Comparison of ENCODE assay signal across 16 cellular contexts in genomic region chr5:164354138-164354751, GRCh38.
"Had no signal": no experiment of that assay in that cellular context is flagged by ENCODE, and none has a peak within 500 bp of the region (broad histone marks: within the 10 kb centered on the region; RNA-seq: fewer than 3 reads in every experiment).

No MANE protein-coding gene starts in this region.

- H3K9me3 Mint-ChIP-seq: activated CD4-positive, alpha-beta T cell treated with anti-CD3 and anti-CD28 coated beads, Interleukin-2, amount 10 ng/mL, durations not matched to agents 24 days and 14 days; stimulated activated naive B cell treated with anti-CD40 and anti-IgM and Interleukin-4, amounts not matched to agents 10 μg/mL and 1 μg/mL and 100 μg/mL, for 72 hours had no signal

- H3K4me3 Mint-ChIP-seq: activated CD4-positive, alpha-beta T cell treated with anti-CD3 and anti-CD28 coated beads, Interleukin-2, amount 10 ng/mL, durations not matched to agents 24 days and 14 days; activated T-helper 17 cell treated with anti-CD3 and anti-CD28 coated beads, Interleukin-2, amount 50 U/mL, for 72 hours; central memory CD8-positive, alpha-beta T cell; natural killer cell treated with Interleukin-12 subunit alpha and Interleukin-12 subunit beta and Interleukin-15 and Interleukin-18, amount 100 ng/mL, for 72 hours; stimulated activated naive B cell treated with anti-CD40 and anti-IgM and Interleukin-4, amounts not matched to agents 10 μg/mL and 1 μg/mL and 100 μg/mL, for 72 hours had no signal

- H3K9me3 ChIP-seq: body of pancreas, heart left ventricle, left lung, tibial nerve had no signal

- H3K36me3 Mint-ChIP-seq: natural killer cell treated with Interleukin-12 subunit alpha and Interleukin-12 subunit beta and Interleukin-15 and Interleukin-18, amount 100 ng/mL, for 72 hours; stimulated activated naive B cell treated with anti-CD40 and anti-IgM and Interleukin-4, amounts not matched to agents 10 μg/mL and 1 μg/mL and 100 μg/mL, for 72 hours had no signal

- H3K27ac Mint-ChIP-seq: activated CD4-positive, alpha-beta T cell treated with anti-CD3 and anti-CD28 coated beads, Interleukin-2, amount 10 ng/mL, durations not matched to agents 24 days and 14 days; activated T-helper 17 cell treated with anti-CD3 and anti-CD28 coated beads, Interleukin-2, amount 50 U/mL, for 72 hours; natural killer cell treated with Interleukin-12 subunit alpha and Interleukin-12 subunit beta and Interleukin-15 and Interleukin-18, amount 100 ng/mL, for 72 hours; stimulated activated naive B cell treated with anti-CD40 and anti-IgM and Interleukin-4, amounts not matched to agents 10 μg/mL and 1 μg/mL and 100 μg/mL, for 72 hours had no signal

- H3K36me3 ChIP-seq: heart left ventricle, left lung, tibial nerve had no signal

- H3K4me3 ChIP-seq: body of pancreas, heart left ventricle, left lung, tibial nerve had no signal

- H3K4me1 ChIP-seq: body of pancreas, heart left ventricle, left lung, tibial nerve had no signal

- DNase-seq: activated CD4-positive, alpha-beta T cell treated with anti-CD3 and anti-CD28 coated beads, Interleukin-2, amount 10 ng/mL, durations not matched to agents 24 days and 14 days; activated naive CD4-positive, alpha-beta T cell treated with anti-CD3 and anti-CD28 coated beads, Interleukin-2, amount 50 U/mL, for 16 hours; body of pancreas; effector memory CD4-positive, alpha-beta T cell; heart left ventricle; left lung; nucleus accumbens; right cardiac atrium; stimulated activated CD4-positive, alpha-beta T cell treated with anti-CD3 and anti-CD28 coated beads, Interleukin-2, amount 100 ng/mL, for 24 hours; stimulated activated naive B cell treated with anti-CD40 and anti-IgM and Interleukin-4, amounts not matched to agents 10 μg/mL and 1 μg/mL and 100 μg/mL, for 72 hours had no signal

- ATAC-seq: activated T-helper 17 cell treated with anti-CD3 and anti-CD28 coated beads, Interleukin-2, amount 50 U/mL, for 72 hours; body of pancreas; heart left ventricle; left lung; natural killer cell treated with Interleukin-12 subunit alpha and Interleukin-12 subunit beta and Interleukin-15 and Interleukin-18, amount 100 ng/mL, for 72 hours; right cardiac atrium; stimulated activated naive B cell treated with anti-CD40 and anti-IgM and Interleukin-4, amounts not matched to agents 10 μg/mL and 1 μg/mL and 100 μg/mL, for 72 hours had no signal

- FAIRE-seq: frontal cortex, islet of Langerhans had no signal

- H3K27me3 Mint-ChIP-seq: activated CD4-positive, alpha-beta T cell treated with anti-CD3 and anti-CD28 coated beads, Interleukin-2, amount 10 ng/mL, durations not matched to agents 24 days and 14 days; activated T-helper 17 cell treated with anti-CD3 and anti-CD28 coated beads, Interleukin-2, amount 50 U/mL, for 72 hours; central memory CD8-positive, alpha-beta T cell; natural killer cell treated with Interleukin-12 subunit alpha and Interleukin-12 subunit beta and Interleukin-15 and Interleukin-18, amount 100 ng/mL, for 72 hours; stimulated activated naive B cell treated with anti-CD40 and anti-IgM and Interleukin-4, amounts not matched to agents 10 μg/mL and 1 μg/mL and 100 μg/mL, for 72 hours had no signal

- H3K27me3 ChIP-seq: body of pancreas, left lung, tibial nerve had no signal

- H3K4me1 Mint-ChIP-seq: activated CD4-positive, alpha-beta T cell treated with anti-CD3 and anti-CD28 coated beads, Interleukin-2, amount 10 ng/mL, durations not matched to agents 24 days and 14 days; activated T-helper 17 cell treated with anti-CD3 and anti-CD28 coated beads, Interleukin-2, amount 50 U/mL, for 72 hours; central memory CD8-positive, alpha-beta T cell; stimulated activated naive B cell treated with anti-CD40 and anti-IgM and Interleukin-4, amounts not matched to agents 10 μg/mL and 1 μg/mL and 100 μg/mL, for 72 hours had no signal

- H3K27ac ChIP-seq: body of pancreas, heart left ventricle, left lung, tibial nerve had no signal
